ENCODE assay signal across 1 cellular context in genomic region chr16:57568173-57568678, GRCh38.
TF ChIP-seq lines count a peak whose summit lies in the region.

No MANE protein-coding gene starts in this region.

TF ChIP-seq in GM12878, 131 proteins besides CTCF, POLR2A, EP300 and RAD21:
- TF ChIP-seq HDGF (IDR thresholded peaks at IDR 0.05) (no peak), CBX5 (IDR thresholded peaks at IDR 0.05; ENCODE audit: low read depth) (no peak), CREM (IDR thresholded peaks at IDR 0.05; ENCODE audit: low read depth) (no peak), SRF (IDR thresholded peaks at IDR 0.05; ENCODE audit: low read depth in 2 of 2, low read length in 2 of 2) (no peak), RELA (IDR thresholded peaks at IDR 0.05; ENCODE audit: borderline replicate concordance, partially characterized antibody) (no peak), STAT1 (conservative IDR thresholded peaks at IDR 0.05) (no peak), SREBF2 (IDR thresholded peaks at IDR 0.05; ENCODE audit: low read length) (no peak), JUNB (IDR thresholded peaks at IDR 0.05) (no peak), SUPT20H (IDR thresholded peaks at IDR 0.05; ENCODE audit: borderline replicate concordance, control insufficient read depth, low read depth, low read length) (no peak), SIN3A (IDR thresholded peaks at IDR 0.05; ENCODE audit: low read depth, low read length) (no peak), MTA3 (IDR thresholded peaks at IDR 0.05; ENCODE audit: borderline replicate concordance, low read length) (no peak), RBBP5 (conservative IDR thresholded peaks at IDR 0.05) (no peak), PML (IDR thresholded peaks at IDR 0.05; ENCODE audit: low read length) (no peak), POU2F2 (IDR thresholded peaks at IDR 0.05; ENCODE audit: borderline replicate concordance, low read depth, low read length) (no peak), WRNIP1 (IDR thresholded peaks at IDR 0.05; ENCODE audit: borderline replicate concordance, low read depth, low read length) (no peak), SPI1 (IDR thresholded peaks at IDR 0.05; ENCODE audit: borderline replicate concordance, insufficient read depth, low read depth, low read length) (no peak), EGR1 (IDR thresholded peaks at IDR 0.05; ENCODE audit: borderline replicate concordance in 1 of 2, low read depth in 2 of 2, low read length in 2 of 2) (no peak), BCL11A (IDR thresholded peaks at IDR 0.05; ENCODE audit: low read depth, low read length) (no peak), HDAC6 (IDR thresholded peaks at IDR 0.05; ENCODE audit: unreplicated experiment) (no peak)
- TF ChIP-seq, protein P1, sequence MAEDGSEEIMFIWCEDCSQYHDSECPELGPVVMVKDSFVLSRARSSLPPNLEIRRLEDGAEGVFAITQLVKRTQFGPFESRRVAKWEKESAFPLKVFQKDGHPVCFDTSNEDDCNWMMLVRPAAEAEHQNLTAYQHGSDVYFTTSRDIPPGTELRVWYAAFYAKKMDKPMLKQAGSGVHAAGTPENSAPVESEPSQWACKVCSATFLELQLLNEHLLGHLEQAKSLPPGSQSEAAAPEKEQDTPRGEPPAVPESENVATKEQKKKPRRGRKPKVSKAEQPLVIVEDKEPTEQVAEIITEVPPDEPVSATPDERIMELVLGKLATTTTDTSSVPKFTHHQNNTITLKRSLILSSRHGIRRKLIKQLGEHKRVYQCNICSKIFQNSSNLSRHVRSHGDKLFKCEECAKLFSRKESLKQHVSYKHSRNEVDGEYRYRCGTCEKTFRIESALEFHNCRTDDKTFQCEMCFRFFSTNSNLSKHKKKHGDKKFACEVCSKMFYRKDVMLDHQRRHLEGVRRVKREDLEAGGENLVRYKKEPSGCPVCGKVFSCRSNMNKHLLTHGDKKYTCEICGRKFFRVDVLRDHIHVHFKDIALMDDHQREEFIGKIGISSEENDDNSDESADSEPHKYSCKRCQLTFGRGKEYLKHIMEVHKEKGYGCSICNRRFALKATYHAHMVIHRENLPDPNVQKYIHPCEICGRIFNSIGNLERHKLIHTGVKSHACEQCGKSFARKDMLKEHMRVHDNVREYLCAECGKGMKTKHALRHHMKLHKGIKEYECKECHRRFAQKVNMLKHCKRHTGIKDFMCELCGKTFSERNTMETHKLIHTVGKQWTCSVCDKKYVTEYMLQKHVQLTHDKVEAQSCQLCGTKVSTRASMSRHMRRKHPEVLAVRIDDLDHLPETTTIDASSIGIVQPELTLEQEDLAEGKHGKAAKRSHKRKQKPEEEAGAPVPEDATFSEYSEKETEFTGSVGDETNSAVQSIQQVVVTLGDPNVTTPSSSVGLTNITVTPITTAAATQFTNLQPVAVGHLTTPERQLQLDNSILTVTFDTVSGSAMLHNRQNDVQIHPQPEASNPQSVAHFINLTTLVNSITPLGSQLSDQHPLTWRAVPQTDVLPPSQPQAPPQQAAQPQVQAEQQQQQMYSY (CRISPR knock-in tag; IDR thresholded peaks at IDR 0.05), result no peak
